Comparison of ENCODE assay signal across 9 cellular contexts in the genomic region with DNA sequence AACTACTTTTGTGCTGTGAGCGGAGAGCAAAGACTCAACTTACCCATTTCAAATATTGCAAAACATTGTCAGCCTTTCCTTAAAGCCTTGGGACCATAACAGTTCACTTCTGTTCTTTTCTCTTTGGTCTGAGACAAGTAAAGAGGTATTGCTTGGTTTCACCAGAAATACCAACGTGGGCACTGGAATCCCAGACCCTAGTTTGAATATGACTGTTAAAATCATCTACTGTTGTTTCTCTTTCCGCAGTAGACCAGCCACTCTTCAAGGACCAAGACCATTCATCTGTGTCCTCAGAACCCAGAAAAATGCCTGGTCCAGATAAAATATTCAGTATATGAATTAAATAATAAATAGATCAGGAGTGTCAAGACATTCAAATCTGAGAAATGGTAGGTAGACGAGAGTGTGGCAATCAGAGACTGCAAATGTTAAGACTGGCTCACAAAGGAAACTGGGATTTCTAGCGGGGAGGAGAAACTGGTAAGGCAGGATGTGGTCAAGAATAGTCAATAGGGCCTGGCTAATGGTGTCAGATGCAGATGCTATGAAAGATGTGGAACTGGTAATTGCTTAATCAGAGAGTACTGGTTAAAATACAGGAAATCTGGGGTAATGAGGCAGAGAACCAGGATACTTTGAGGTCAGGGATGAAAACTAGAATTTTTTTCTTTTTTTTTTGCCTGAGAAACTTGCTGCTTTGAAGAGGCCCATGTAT.
DNase-seq lines count a peak whose midpoint lies in the region; ATAC-seq and TF ChIP-seq lines count a peak whose summit lies in the region.
"Had no signal": no experiment of that assay in that cellular context is flagged by ENCODE, and none has a peak within 500 bp of the region (broad histone marks: within the 10 kb centered on the region; RNA-seq: fewer than 3 reads in every experiment).

No MANE protein-coding gene starts in this region.

- ATAC-seq in GM19035 (IDR thresholded peaks at IDR 0.05; ENCODE audit: unreplicated experiment) (peak; percentile 59), HG02981 (IDR thresholded peaks at IDR 0.05; ENCODE audit: unreplicated experiment) (peak; percentile 89), PC-3 (peak; percentile 65), GM19324 (IDR thresholded peaks at IDR 0.05; ENCODE audit: low FRiP score, unreplicated experiment) (no peak)
- ATAC-seq: Panc1 had no signal

- POLR2A ChIA-PET in PC-3 (lab: Charles Lee; ENCODE audit: unreplicated experiment), result no interaction called here

- no peaks in the 10 kb centered on the region for H3K79me2 ChIP-seq in PC-3 (ENCODE audit: low read length)

- TSS peak; percentile 64 for BruUV-seq in PC-3 (replicated peaks; lab: Mats Ljungman, UMichigan)

- H3F3A ChIP-seq in PC-3 (ENCODE audit: low read length, unreplicated experiment), result no peaks in the 10 kb centered on the region

- peaks cover 26% of the 10 kb centered on the region for H3K4me1 ChIP-seq in PC-3 (ENCODE audit: insufficient read depth, low read length)

- intact Hi-C loops in PC-3 (cut with micrococcal nuclease), result loop anchor here (10.0 kb wide), 1 partner anchor 59 kb away; no protein-coding TSS in a partner anchor

- H3K4me3 ChIP-seq in AG10803 (ENCODE audit: low read length) (no peak overlapping the region), PC-3 (ENCODE audit: low read length) (no peak overlapping the region)

- peak overlapping the region; percentile 76 for H3K27ac ChIP-seq in PC-3 (ENCODE audit: low read length)

- CTCF ChIA-PET in PC-3 (lab: Charles Lee), result no interaction called here

- no peaks in the 10 kb centered on the region for H4K20me1 ChIP-seq in PC-3 (ENCODE audit: low read length)

- TF ChIP-seq CTCF in AG10803 (conservative IDR thresholded peaks at IDR 0.05; ENCODE audit: low read length) (no peak), PC-3 (conservative IDR thresholded peaks at IDR 0.05; ENCODE audit: low read depth, low read length) (no peak)

- DNase-seq in AG10803 (ENCODE audit: low read depth), result peak; percentile 56
- DNase-seq in PC-3, result peak; percentile 72
- DNase-seq in cerebellar cortex (ENCODE audit: low spot score), result no peak
- DNase-seq in effector CD4-positive, alpha-beta T cell, result no peak
- DNase-seq in middle frontal gyrus (ENCODE audit: extremely low spot score, low spot score), result no peak

- no peaks in the 10 kb centered on the region for H3K9me2 ChIP-seq in PC-3 (replicated peaks; ENCODE audit: low read length)

- no peak overlapping the region for H2AFZ ChIP-seq in PC-3 (ENCODE audit: low read length)

- H3K9me3 ChIP-seq in PC-3 (ENCODE audit: low read length), result no peaks in the 10 kb centered on the region

- H3K27me3 ChIP-seq in PC-3 (ENCODE audit: low read length), result no peaks in the 10 kb centered on the region

- peak overlapping the region; percentile 29; the same call in 1 of the 2 replicates for H3K4me2 ChIP-seq in PC-3 (ENCODE audit: low read length)

- H3K36me3 ChIP-seq in PC-3 (ENCODE audit: low read depth, low read length), result no peaks in the 10 kb centered on the region

- no peak overlapping the region for H3K9ac ChIP-seq in PC-3 (ENCODE audit: low read length)

Comparison
In these comparisons a context has a peak if more than half of its experiments do, and no peak if none do; other contexts are left out.
1. DNase-seq: peak in AG10803 (single experiment) and PC-3 (single experiment); none in cerebellar cortex (single experiment), effector CD4-positive, alpha-beta T cell (single experiment) and middle frontal gyrus (single experiment).